Comparison of ENCODE assay signal across 35 cellular contexts in the genomic region with DNA sequence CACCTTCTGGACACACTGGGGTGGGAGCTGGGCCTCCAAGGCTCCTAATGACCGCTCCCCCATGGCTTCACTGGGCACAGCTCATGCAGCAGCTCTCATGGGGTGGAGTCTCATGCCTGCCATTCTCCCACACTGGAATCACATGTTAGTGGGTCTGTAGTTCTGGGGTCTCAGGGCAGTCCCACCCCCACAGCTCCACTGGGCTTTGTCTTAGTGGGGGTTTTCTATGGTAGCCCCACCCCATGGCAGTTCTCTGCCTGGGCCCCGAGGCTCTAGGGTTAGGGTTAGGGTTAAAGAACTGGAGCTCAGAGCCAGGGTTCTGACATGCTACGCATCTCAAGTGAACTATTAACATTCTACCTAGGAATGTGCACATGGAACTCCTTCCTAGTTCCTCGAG.
A peak's percentile ranks its signal among the peaks of the same experiment; 100 is the strongest.
DNase-seq lines count a peak whose midpoint lies in the region; ATAC-seq, FAIRE-seq and TF ChIP-seq lines count a peak whose summit lies in the region.
"Had no signal": no experiment of that assay in that cellular context is flagged by ENCODE, and none has a peak within 500 bp of the region (broad histone marks: within the 10 kb centered on the region; RNA-seq: fewer than 3 reads in every experiment).

No MANE protein-coding gene starts in this region.

- peak; percentile 89 for DNase-seq in esophagus muscularis mucosa (ENCODE audit: extremely low spot score)
- DNase-seq in neural progenitor cell (ENCODE audit: low spot score) = no peak
- no peak for DNase-seq in aorta
- no peak for DNase-seq in effector CD4-positive, alpha-beta T cell
- DNase-seq in AG08396 (ENCODE audit: low spot score) = no peak
- DNase-seq in GM12892 (ENCODE audit: insufficient read length) = no peak
- DNase-seq: 8988T; ACHN; AML-193; BE2C; C1 segment of cervical spinal cord; Caco-2; Calu3; CD4-positive, alpha-beta memory T cell; CD4-positive, alpha-beta T cell; CD4-positive, CD25-positive, alpha-beta regulatory T cell; CD8-positive, alpha-beta memory T cell; CD8-positive, alpha-beta T cell; COR-L47; DMS 273 treated with DMSO at 0.1 percent for 48 hours; DMS153; DMS53; DMS79; DMS79 treated with DMSO at 0.1 percent for 48 hours; DND-41; EL had no signal

- no peaks in the 10 kb centered on the region for H4K20me1 ChIP-seq in neural progenitor cell (ENCODE audit: low read depth)
- H4K20me1 ChIP-seq: BLaER1; BLaER1 treated with 17β-estradiol and CSF1 and Interleukin-3, amounts not matched to agents 10 nM and 100 nM had no signal

- H3K27ac Mint-ChIP-seq in neural progenitor cell = no peak overlapping the region
- H3K27ac Mint-ChIP-seq: B cell; CD14-positive monocyte; CD4-positive, alpha-beta memory T cell; CD4-positive, alpha-beta T cell; CD4-positive, CD25-positive, alpha-beta regulatory T cell; CD8-positive, alpha-beta memory T cell; CD8-positive, alpha-beta T cell had no signal

- 66% methylated on average over 4 of the region's 4 CpGs for WGBS in esophagus muscularis mucosa
- WGBS in aorta, 2 donors = 79 to 84% methylated on average over 4 of the region's 4 CpGs

- H3K27ac ChIP-seq in esophagus muscularis mucosa (replicated peaks in 1 of 4) = no peak overlapping the region
- no peak overlapping the region for H3K27ac ChIP-seq in neural progenitor cell
- no peak overlapping the region for H3K27ac ChIP-seq in aorta (ENCODE audit: low read depth in 1 of 2, low read length in 2 of 2)
- H3K27ac ChIP-seq: 22Rv1; A549; BLaER1; BLaER1 treated with 17β-estradiol and CSF1 and Interleukin-3, amounts not matched to agents 10 nM and 100 nM; C4-2B had no signal

- H3K27me3 Mint-ChIP-seq in neural progenitor cell (ENCODE audit: insufficient read depth, low read depth) = no peaks in the 10 kb centered on the region

- H3K4me3 Mint-ChIP-seq in neural progenitor cell = no peak overlapping the region
- H3K4me3 Mint-ChIP-seq: B cell; CD14-positive monocyte; CD4-positive, alpha-beta memory T cell; CD4-positive, alpha-beta T cell; CD4-positive, CD25-positive, alpha-beta regulatory T cell; CD8-positive, alpha-beta memory T cell; CD8-positive, alpha-beta T cell had no signal

- no peak for TF ChIP-seq POLR2A in esophagus muscularis mucosa (IDR thresholded peaks at IDR 0.05; ENCODE audit: low read depth)
- no peak for TF ChIP-seq POLR2A in GM12892 (IDR thresholded peaks at IDR 0.05; ENCODE audit: low read depth, low read length)

- H3K4me3 ChIP-seq in esophagus muscularis mucosa = no peak overlapping the region
- no peak overlapping the region for H3K4me3 ChIP-seq in neural progenitor cell
- no peak overlapping the region for H3K4me3 ChIP-seq in aorta (ENCODE audit: low read length in 2 of 2)
- H3K4me3 ChIP-seq: A549; BLaER1; BLaER1 treated with 17β-estradiol and CSF1 and Interleukin-3, amounts not matched to agents 10 nM and 100 nM had no signal

- TF ChIP-seq EP300 in esophagus muscularis mucosa (IDR thresholded peaks at IDR 0.05) = no peak

- peak overlapping the region; percentile 17 for H2AFZ ChIP-seq in neural progenitor cell (replicated peaks)

- no peaks in the 10 kb centered on the region for H3K36me3 Mint-ChIP-seq in neural progenitor cell
- H3K36me3 Mint-ChIP-seq: CD14-positive monocyte; CD4-positive, alpha-beta memory T cell; CD4-positive, CD25-positive, alpha-beta regulatory T cell; CD8-positive, alpha-beta memory T cell; CD8-positive, alpha-beta T cell had no signal

- H3K4me1 Mint-ChIP-seq in neural progenitor cell = no peaks in the 10 kb centered on the region
- H3K4me1 Mint-ChIP-seq: B cell; CD14-positive monocyte; CD4-positive, alpha-beta memory T cell; CD4-positive, CD25-positive, alpha-beta regulatory T cell; CD8-positive, alpha-beta memory T cell had no signal

- intact Hi-C loops in esophagus muscularis mucosa (cut with DNase I) (no loop called here), aorta (cut with DNase I) (no loop called here)

- TF ChIP-seq CTCF in esophagus muscularis mucosa (IDR thresholded peaks at IDR 0.05) = no peak
- no peak for TF ChIP-seq CTCF in neural progenitor cell (IDR thresholded peaks at IDR 0.05)

- no peaks in the 10 kb centered on the region for H3K4me1 ChIP-seq in esophagus muscularis mucosa
- no peaks in the 10 kb centered on the region for H3K4me1 ChIP-seq in neural progenitor cell
- H3K4me1 ChIP-seq in aorta (ENCODE audit: control insufficient read depth in 1 of 2, insufficient read depth in 2 of 2, low read length in 2 of 2) = no peaks in the 10 kb centered on the region
- H3K4me1 ChIP-seq: A549; BE2C; BLaER1; BLaER1 treated with 17β-estradiol and CSF1 and Interleukin-3, amounts not matched to agents 10 nM and 100 nM; Caco-2 had no signal

- no peak overlapping the region for H3K9ac ChIP-seq in neural progenitor cell
- H3K9ac ChIP-seq: BLaER1; BLaER1 treated with 17β-estradiol and CSF1 and Interleukin-3, amounts not matched to agents 10 nM and 100 nM had no signal

- H3K79me2 ChIP-seq in neural progenitor cell (ENCODE audit: low read depth) = no peaks in the 10 kb centered on the region

- no peaks in the 10 kb centered on the region for H3F3A ChIP-seq in neural progenitor cell (ENCODE audit: low read depth)

- no peaks in the 10 kb centered on the region for H3K9me3 ChIP-seq in esophagus muscularis mucosa
- H3K9me3 ChIP-seq in neural progenitor cell (ENCODE audit: low read depth) = no peaks in the 10 kb centered on the region
- no peaks in the 10 kb centered on the region for H3K9me3 ChIP-seq in aorta (ENCODE audit: control insufficient read depth, low read length)
- H3K9me3 ChIP-seq: A549; BE2C; BLaER1; BLaER1 treated with 17β-estradiol and CSF1 and Interleukin-3, amounts not matched to agents 10 nM and 100 nM; Caco-2 had no signal

- FAIRE-seq in GM12892 (lab: Jason Lieb, UNC) = no peak
- FAIRE-seq: A204.1, D721Med had no signal

- ATAC-seq in aorta (ENCODE audit: low FRiP score) = peak; percentile 38
- ATAC-seq: A549; CD8-positive, alpha-beta T cell had no signal

- H3K36me3 ChIP-seq in esophagus muscularis mucosa = no peaks in the 10 kb centered on the region
- no peaks in the 10 kb centered on the region for H3K36me3 ChIP-seq in neural progenitor cell
- H3K36me3 ChIP-seq in aorta (ENCODE audit: control insufficient read depth in 1 of 2, insufficient read depth in 2 of 2, low read length in 1 of 2) = no peaks in the 10 kb centered on the region
- H3K36me3 ChIP-seq: BE2C; BLaER1; BLaER1 treated with 17β-estradiol and CSF1 and Interleukin-3, amounts not matched to agents 10 nM and 100 nM had no signal

- H3K4me2 ChIP-seq in neural progenitor cell = no peak overlapping the region
- H3K4me2 ChIP-seq: A549; BLaER1; BLaER1 treated with 17β-estradiol and CSF1 and Interleukin-3, amounts not matched to agents 10 nM and 100 nM had no signal

- H3K27me3 ChIP-seq in esophagus muscularis mucosa (no peaks in the 10 kb centered on the region), neural progenitor cell (no peaks in the 10 kb centered on the region), aorta (ENCODE audit: control insufficient read depth in 1 of 2, insufficient read depth in 2 of 2, low read length in 1 of 2) (no peaks in the 10 kb centered on the region)
- H3K27me3 ChIP-seq: BLaER1; BLaER1 treated with 17β-estradiol and CSF1 and Interleukin-3, amounts not matched to agents 10 nM and 100 nM had no signal

- no peaks in the 10 kb centered on the region for H3K9me3 Mint-ChIP-seq in neural progenitor cell
- H3K9me3 Mint-ChIP-seq: CD8-positive, alpha-beta memory T cell; CD8-positive, alpha-beta T cell had no signal
